Comparison of ENCODE assay signal across 19 cellular contexts in genomic region chr1:217079579-217079978, GRCh38.
"Had no signal": no experiment of that assay in that cellular context is flagged by ENCODE, and none has a peak within 500 bp of the region (broad histone marks: within the 10 kb centered on the region; RNA-seq: fewer than 3 reads in every experiment).

No MANE protein-coding gene starts in this region.

- H3K9me3 Mint-ChIP-seq: activated B cell treated with CpG ODN at 0.5 μM for 24 hours; activated CD4-positive, alpha-beta memory T cell treated with anti-CD3 and anti-CD28 coated beads for 36 hours; activated naive CD4-positive, alpha-beta T cell treated with anti-CD3 and anti-CD28 coated beads, Interleukin-2, amount 10 ng/mL, durations not matched to agents 7 days and 5 days had no signal

- H3K9me3 ChIP-seq: left lung, transverse colon had no signal

- H3K36me3 Mint-ChIP-seq: activated CD4-positive, alpha-beta memory T cell treated with anti-CD3 and anti-CD28 coated beads for 36 hours; activated naive CD4-positive, alpha-beta T cell treated with anti-CD3 and anti-CD28 coated beads, Interleukin-2, amount 10 ng/mL, durations not matched to agents 7 days and 5 days; immature natural killer cell; naive thymus-derived CD8-positive, alpha-beta T cell; stimulated activated effector memory CD8-positive, alpha-beta T cell treated with anti-CD3 and anti-CD28 coated beads, Interleukin-12 subunit alpha, Interleukin-12 subunit beta, amount 100 ng/mL, for 72 hours had no signal

- H3K27ac ChIP-seq: epithelial cell of prostate, left lung had no signal

- DNase-seq: activated B cell treated with CpG ODN at 0.5 μM for 24 hours; activated CD4-positive, alpha-beta memory T cell treated with anti-CD3 and anti-CD28 coated beads for 36 hours; activated CD4-positive, alpha-beta T cell treated with anti-CD3 and anti-CD28 coated beads for 36 hours; activated effector memory CD4-positive, alpha-beta T cell treated with anti-CD3 and anti-CD28 coated beads, Interleukin-2, amount 50 U/mL, for 16 hours; activated naive CD4-positive, alpha-beta T cell treated with anti-CD3 and anti-CD28 coated beads, Interleukin-2, amount 10 ng/mL, durations not matched to agents 7 days and 5 days; activated T-cell treated with anti-CD3 and anti-CD28 coated beads, Interleukin-2, amount 50 U/mL, for 48 hours; amygdala; immature natural killer cell; kidney glomerular epithelial cell; left lung; naive thymus-derived CD8-positive, alpha-beta T cell; small intestine; stimulated activated CD4-positive, alpha-beta T cell treated with anti-CD3 and anti-CD28 coated beads, Interleukin-2, amount 100 ng/mL, for 24 hours; stimulated activated naive CD8-positive, alpha-beta T cell treated with anti-CD3 and anti-CD28 coated beads, Interleukin-15, amount 100 ng/mL, for 72 hours; transverse colon had no signal

- H3K27me3 Mint-ChIP-seq: activated B cell treated with CpG ODN at 0.5 μM for 24 hours; activated CD4-positive, alpha-beta memory T cell treated with anti-CD3 and anti-CD28 coated beads for 36 hours; activated CD4-positive, alpha-beta T cell treated with anti-CD3 and anti-CD28 coated beads for 36 hours; activated naive CD4-positive, alpha-beta T cell treated with anti-CD3 and anti-CD28 coated beads, Interleukin-2, amount 10 ng/mL, durations not matched to agents 7 days and 5 days; stimulated activated naive CD8-positive, alpha-beta T cell treated with anti-CD3 and anti-CD28 coated beads, Interleukin-15, amount 100 ng/mL, for 72 hours had no signal

- H3K27me3 ChIP-seq: hepatocyte, left lung, transverse colon had no signal

- H3K4me3 Mint-ChIP-seq: activated B cell treated with CpG ODN at 0.5 μM for 24 hours; activated CD4-positive, alpha-beta memory T cell treated with anti-CD3 and anti-CD28 coated beads for 36 hours; activated CD4-positive, alpha-beta T cell treated with anti-CD3 and anti-CD28 coated beads for 36 hours; activated naive CD4-positive, alpha-beta T cell treated with anti-CD3 and anti-CD28 coated beads, Interleukin-2, amount 10 ng/mL, durations not matched to agents 7 days and 5 days; immature natural killer cell; naive thymus-derived CD8-positive, alpha-beta T cell; stimulated activated effector memory CD8-positive, alpha-beta T cell treated with anti-CD3 and anti-CD28 coated beads, Interleukin-12 subunit alpha, Interleukin-12 subunit beta, amount 100 ng/mL, for 72 hours; stimulated activated naive CD8-positive, alpha-beta T cell treated with anti-CD3 and anti-CD28 coated beads, Interleukin-15, amount 100 ng/mL, for 72 hours had no signal

- H3K27ac Mint-ChIP-seq: activated B cell treated with CpG ODN at 0.5 μM for 24 hours; activated CD4-positive, alpha-beta memory T cell treated with anti-CD3 and anti-CD28 coated beads for 36 hours; activated CD4-positive, alpha-beta T cell treated with anti-CD3 and anti-CD28 coated beads for 36 hours; activated naive CD4-positive, alpha-beta T cell treated with anti-CD3 and anti-CD28 coated beads, Interleukin-2, amount 10 ng/mL, durations not matched to agents 7 days and 5 days; immature natural killer cell; naive thymus-derived CD8-positive, alpha-beta T cell; stimulated activated effector memory CD8-positive, alpha-beta T cell treated with anti-CD3 and anti-CD28 coated beads, Interleukin-12 subunit alpha, Interleukin-12 subunit beta, amount 100 ng/mL, for 72 hours; stimulated activated naive CD8-positive, alpha-beta T cell treated with anti-CD3 and anti-CD28 coated beads, Interleukin-15, amount 100 ng/mL, for 72 hours had no signal

- H3K4me3 ChIP-seq: hepatocyte, left lung, transverse colon had no signal

- H3K36me3 ChIP-seq: left lung, transverse colon had no signal

- H3K4me1 ChIP-seq: left lung, transverse colon had no signal

- H3K4me1 Mint-ChIP-seq: activated B cell treated with CpG ODN at 0.5 μM for 24 hours; activated CD4-positive, alpha-beta T cell treated with anti-CD3 and anti-CD28 coated beads for 36 hours; activated naive CD4-positive, alpha-beta T cell treated with anti-CD3 and anti-CD28 coated beads, Interleukin-2, amount 10 ng/mL, durations not matched to agents 7 days and 5 days; immature natural killer cell; naive thymus-derived CD8-positive, alpha-beta T cell; stimulated activated effector memory CD8-positive, alpha-beta T cell treated with anti-CD3 and anti-CD28 coated beads, Interleukin-12 subunit alpha, Interleukin-12 subunit beta, amount 100 ng/mL, for 72 hours; stimulated activated naive CD8-positive, alpha-beta T cell treated with anti-CD3 and anti-CD28 coated beads, Interleukin-15, amount 100 ng/mL, for 72 hours had no signal

- ATAC-seq: activated CD4-positive, alpha-beta T cell treated with anti-CD3 and anti-CD28 coated beads for 36 hours; left lung; naive thymus-derived CD8-positive, alpha-beta T cell; sciatic nerve; stimulated activated effector memory CD8-positive, alpha-beta T cell treated with anti-CD3 and anti-CD28 coated beads, Interleukin-12 subunit alpha, Interleukin-12 subunit beta, amount 100 ng/mL, for 72 hours; stimulated activated naive CD8-positive, alpha-beta T cell treated with anti-CD3 and anti-CD28 coated beads, Interleukin-15, amount 100 ng/mL, for 72 hours had no signal
